In the genomic region with DNA sequence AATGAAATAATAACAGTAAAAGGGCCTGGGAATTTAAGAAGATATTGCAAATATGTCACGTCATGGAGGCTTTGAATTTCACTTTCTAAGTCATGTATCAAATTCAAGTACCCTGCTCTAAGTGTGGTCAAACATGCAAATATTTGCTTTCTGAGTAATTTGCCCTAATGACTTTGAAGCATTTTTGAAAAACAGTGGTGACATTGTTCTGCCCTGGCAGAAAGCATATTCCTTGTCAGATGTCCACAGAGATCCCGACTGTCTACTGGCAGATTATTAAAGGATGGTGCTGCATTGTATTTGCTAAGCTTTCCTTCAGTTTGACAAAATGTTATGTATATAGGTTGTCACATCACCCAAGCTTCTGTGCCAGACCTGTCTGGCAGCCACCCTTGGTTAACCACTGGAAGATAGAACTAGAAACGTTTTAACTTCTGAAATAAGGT, we compare ENCODE assay signal across 8 cellular contexts.
DNase-seq lines count a peak whose midpoint lies in the region; ATAC-seq and TF ChIP-seq lines count a peak whose summit lies in the region.

No MANE protein-coding gene starts in this region.

- H3K36me3 ChIP-seq in HEK293 (ENCODE audit: control insufficient read depth in 2 of 2, insufficient read depth in 1 of 2, low read length in 2 of 2) = no peaks in the 10 kb centered on the region

- no peak for ATAC-seq in GM21825 (IDR thresholded peaks at IDR 0.05; ENCODE audit: unreplicated experiment)

- TF ChIP-seq CTCF in HEK293 (tag by site-specific recombination; IDR thresholded peaks at IDR 0.05) = no peak

- no peaks in the 10 kb centered on the region for H3K9me3 ChIP-seq in HEK293 (ENCODE audit: control insufficient read depth, insufficient read depth, low read depth, low read length)

- POLR2A ChIA-PET in HEK293 (lab: Yijun Ruan, JAX) = no interaction called here

- no peak overlapping the region for H3K4me3 ChIP-seq in HEK293 (ENCODE audit: low read depth, low read length)

- DNase-seq in COLO668 (lab: John Stamatoyannopoulos, UW; ENCODE audit: unreplicated experiment) (peak; percentile 16), NCI-H510A (lab: John Stamatoyannopoulos, UW) (peak; percentile 14), iris pigment epithelial cell (ENCODE audit: low read depth) (peak; percentile 66), UCSD-AML1 (lab: John Stamatoyannopoulos, UW; ENCODE audit: unreplicated experiment) (no peak)
- DNase-seq in stimulated activated CD4-positive, alpha-beta T cell treated with anti-CD3 and anti-CD28 coated beads, Interleukin-1b, Interleukin-23, amount 100 ng/mL, for 48 hours = no peak
- no peak for DNase-seq in activated T-cell treated with anti-CD3 and anti-CD28 coated beads, Interleukin-2, amount 50 U/mL, for 1 hour

- no peaks in the 10 kb centered on the region; the same call in 1 of the 2 replicates for H3K4me1 ChIP-seq in HEK293 (ENCODE audit: control insufficient read depth, insufficient read depth, low read length)

- no peak overlapping the region for H3K27ac ChIP-seq in HEK293 (ENCODE audit: extremely low read depth, low read depth, low read length)

- CTCF ChIA-PET in HEK293 (lab: Yijun Ruan, JAX) = no interaction called here

TF ChIP-seq in HEK293, 187 proteins besides CTCF, POLR2A, EP300 and RAD21:
- TF ChIP-seq MEIS1 (CRISPR knock-in tag; IDR thresholded peaks at IDR 0.05; ENCODE audit: borderline replicate concordance) (no peak), ZNF629 (tag by site-specific recombination; IDR thresholded peaks at IDR 0.05) (0 out of 2 replicates have a peak, but pooled peaks have one; percentile 65)
- TF ChIP-seq, protein P1, sequence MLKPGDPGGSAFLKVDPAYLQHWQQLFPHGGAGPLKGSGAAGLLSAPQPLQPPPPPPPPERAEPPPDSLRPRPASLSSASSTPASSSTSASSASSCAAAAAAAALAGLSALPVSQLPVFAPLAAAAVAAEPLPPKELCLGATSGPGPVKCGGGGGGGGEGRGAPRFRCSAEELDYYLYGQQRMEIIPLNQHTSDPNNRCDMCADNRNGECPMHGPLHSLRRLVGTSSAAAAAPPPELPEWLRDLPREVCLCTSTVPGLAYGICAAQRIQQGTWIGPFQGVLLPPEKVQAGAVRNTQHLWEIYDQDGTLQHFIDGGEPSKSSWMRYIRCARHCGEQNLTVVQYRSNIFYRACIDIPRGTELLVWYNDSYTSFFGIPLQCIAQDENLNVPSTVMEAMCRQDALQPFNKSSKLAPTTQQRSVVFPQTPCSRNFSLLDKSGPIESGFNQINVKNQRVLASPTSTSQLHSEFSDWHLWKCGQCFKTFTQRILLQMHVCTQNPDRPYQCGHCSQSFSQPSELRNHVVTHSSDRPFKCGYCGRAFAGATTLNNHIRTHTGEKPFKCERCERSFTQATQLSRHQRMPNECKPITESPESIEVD (tag by site-specific recombination; IDR thresholded peaks at IDR 0.05) = peak; percentile 42; the same call in 1 of the 2 replicates
TF ChIP-seq in HEK293: peak in this region for 2.

Comparison
In these comparisons a context has a peak if more than half of its experiments do, and no peak if none do; other contexts are left out.
1. DNase-seq: peak in COLO668 (single experiment), NCI-H510A (single experiment) and iris pigment epithelial cell (single experiment); none in stimulated activated CD4-positive, alpha-beta T cell treated with anti-CD3 and anti-CD28 coated beads, Interleukin-1b, Interleukin-23, amount 100 ng/mL, for 48 hours (single experiment), UCSD-AML1 (single experiment) and activated T-cell treated with anti-CD3 and anti-CD28 coated beads, Interleukin-2, amount 50 U/mL, for 1 hour (single experiment).